9 cellular contexts compared by ENCODE assay signal in genomic region chr12:6180300-6181051, GRCh38. TPM values are rescaled to one million over a fixed set of nuclear protein-coding genes. Genes with fewer than 3 reads are reported as not detected.
DNase-seq lines count a peak whose midpoint lies in the region; ATAC-seq lines count a peak whose summit lies in the region.
"Had no signal": no experiment of that assay in that cellular context is flagged by ENCODE, and none has a peak within 500 bp of the region (broad histone marks: within the 10 kb centered on the region; RNA-seq: fewer than 3 reads in every experiment).

No MANE protein-coding gene starts in this region.

- H3K27me3 ChIP-seq in esophagus (ENCODE audit: control insufficient read depth in 1 of 2, insufficient read depth in 2 of 2, low read length in 2 of 2) (no peaks in the 10 kb centered on the region), muscle layer of duodenum (ENCODE audit: low read depth, low read length) (no peaks in the 10 kb centered on the region)

- peak; percentile 54 for ATAC-seq in stimulated activated naive CD8-positive, alpha-beta T cell treated with anti-CD3 and anti-CD28 coated beads, Interleukin-15, amount 100 ng/mL, for 72 hours
- no peak for ATAC-seq in stimulated activated naive CD8-positive, alpha-beta T cell treated with anti-CD3 and anti-CD28 coated beads, Interleukin-15, Interleukin-2, amounts not matched to agents 100 U/mL and 50 U/mL, for 24 hours
- no peak for ATAC-seq in HG03342 (IDR thresholded peaks at IDR 0.05; ENCODE audit: unreplicated experiment)

- H3K4me1 ChIP-seq in esophagus (ENCODE audit: control insufficient read depth in 2 of 2, insufficient read depth in 2 of 2, low read length in 1 of 2) (peaks cover 0 to 32% of the 10 kb centered on the region in 2 donors), muscle layer of duodenum (ENCODE audit: control insufficient read depth in 1 of 2, insufficient read depth in 2 of 2, low read length in 2 of 2) (peaks cover 16 to 27% of the 10 kb centered on the region in 2 donors)

- no peak overlapping the region for H3K4me3 Mint-ChIP-seq in stimulated activated naive CD8-positive, alpha-beta T cell treated with anti-CD3 and anti-CD28 coated beads, Interleukin-15, amount 100 ng/mL, for 72 hours

- WGBS in esophagus, 2 donors = 70 to 72% methylated on average over 21 of the region's 21 CpGs

- H3K4me3 ChIP-seq in esophagus (ENCODE audit: low read depth in 1 of 2, low read length in 2 of 2) (no peak overlapping the region), muscle layer of duodenum (ENCODE audit: low read depth in 1 of 2, low read length in 2 of 2) (no peak overlapping the region)
- H3K4me3 ChIP-seq: SK-N-MC had no signal

- H3K36me3 ChIP-seq in esophagus (ENCODE audit: control insufficient read depth in 2 of 2, insufficient read depth in 2 of 2, low read length in 1 of 2) (no peaks in the 10 kb centered on the region), muscle layer of duodenum (ENCODE audit: control insufficient read depth in 1 of 2, insufficient read depth in 2 of 2, low read length in 2 of 2) (no peaks in the 10 kb centered on the region)

- H3K9me3 Mint-ChIP-seq in stimulated activated naive CD8-positive, alpha-beta T cell treated with anti-CD3 and anti-CD28 coated beads, Interleukin-15, amount 100 ng/mL, for 72 hours = no peaks in the 10 kb centered on the region

- H3K27ac Mint-ChIP-seq in stimulated activated naive CD8-positive, alpha-beta T cell treated with anti-CD3 and anti-CD28 coated beads, Interleukin-15, amount 100 ng/mL, for 72 hours = no peak overlapping the region

- H3K9me3 ChIP-seq in esophagus (ENCODE audit: control insufficient read depth in 2 of 2, insufficient read depth in 1 of 2, low read depth in 1 of 2, low read length in 1 of 2) = no peaks in the 10 kb centered on the region
- no peaks in the 10 kb centered on the region for H3K9me3 ChIP-seq in muscle layer of duodenum (ENCODE audit: control insufficient read depth in 1 of 2, low read length in 2 of 2)

- DNase-seq in stimulated activated naive CD8-positive, alpha-beta T cell treated with anti-CD3 and anti-CD28 coated beads, Interleukin-15, amount 100 ng/mL, for 72 hours = no peak
- no peak for DNase-seq in stimulated activated naive CD8-positive, alpha-beta T cell treated with anti-CD3 and anti-CD28 coated beads, Interleukin-15, Interleukin-2, amounts not matched to agents 100 U/mL and 50 U/mL, for 24 hours
- DNase-seq in activated CD4-positive, alpha-beta T cell treated with anti-CD3 and anti-CD28 coated beads for 4 hours = no peak
- DNase-seq in putamen (ENCODE audit: low spot score) (no peak), SIG-M5 treated with dmso at 0.1 percent for 504 hours (lab: John Stamatoyannopoulos, UW; ENCODE audit: unreplicated experiment) (no peak)

- no peaks in the 10 kb centered on the region for H3K4me1 Mint-ChIP-seq in stimulated activated naive CD8-positive, alpha-beta T cell treated with anti-CD3 and anti-CD28 coated beads, Interleukin-15, amount 100 ng/mL, for 72 hours

- peak overlapping the region; percentile 25 to 37 for H3K27ac ChIP-seq in esophagus (ENCODE audit: low read depth in 2 of 2, low read length in 1 of 2)
- H3K27ac ChIP-seq in muscle layer of duodenum (ENCODE audit: low read length) = peak overlapping the region; percentile 4
- H3K27ac ChIP-seq: SK-N-MC had no signal

- peaks cover 5% of the 10 kb centered on the region for H3K27me3 Mint-ChIP-seq in stimulated activated naive CD8-positive, alpha-beta T cell treated with anti-CD3 and anti-CD28 coated beads, Interleukin-15, amount 100 ng/mL, for 72 hours

RNA-seq across cellular contexts. Expression of gene CD9, which starts 19.7 kb away (rescaled TPM):
- 100 to 1,000 TPM; 467 to 898 TPM for polyA plus RNA-seq in esophagus

RNA-seq across cellular contexts. Expression of gene VWF, which starts 56.0 kb away (rescaled TPM):
- polyA plus RNA-seq in esophagus = 10 to 100 TPM; 14.8 to 38.4 TPM
